In the genomic region with DNA sequence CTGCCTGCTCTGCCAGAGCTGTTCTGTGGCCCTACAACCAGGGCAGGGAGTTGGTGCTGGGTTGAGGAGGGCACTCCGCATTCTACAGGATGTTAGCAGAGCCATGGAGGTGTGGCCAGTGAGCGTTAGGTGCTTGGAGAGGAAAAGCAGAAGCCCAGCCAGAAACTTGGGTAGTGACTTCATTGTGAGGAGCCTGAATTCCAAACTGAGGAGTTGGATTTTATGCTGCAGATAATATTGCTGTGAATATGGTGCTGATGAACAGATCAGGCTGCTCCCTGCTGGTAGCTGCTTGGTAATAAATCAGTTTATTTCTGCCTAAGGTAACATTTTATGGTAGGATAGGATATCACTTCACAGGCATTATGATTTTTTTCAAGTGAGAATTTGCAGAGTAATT, we compare ENCODE assay signal across 13 cellular contexts. TPM values are rescaled to one million over a fixed set of nuclear protein-coding genes. Genes with fewer than 3 reads are reported as not detected.
A peak's percentile ranks its signal among the peaks of the same experiment; 100 is the strongest.
DNase-seq lines count a peak whose midpoint lies in the region; ATAC-seq, FAIRE-seq and TF ChIP-seq lines count a peak whose summit lies in the region.
"Had no signal": no experiment of that assay in that cellular context is flagged by ENCODE, and none has a peak within 500 bp of the region (broad histone marks: within the 10 kb centered on the region; RNA-seq: fewer than 3 reads in every experiment).

No MANE protein-coding gene starts in this region.

- peak; percentile 27 for FAIRE-seq in urothelium cell line (lab: Jason Lieb, UNC)

- no peak overlapping the region for H3K9ac ChIP-seq in OCI-LY3 (ENCODE audit: low read length)
- H3K9ac ChIP-seq in fibroblast of lung (ENCODE audit: insufficient read depth, low read length), result no peak overlapping the region

- H3K27me3 ChIP-seq in OCI-LY3 (ENCODE audit: low read depth, low read length), result no peaks in the 10 kb centered on the region
- H3K27me3 ChIP-seq in fibroblast of lung (ENCODE audit: control insufficient read depth, insufficient read depth, low read length), result no peaks in the 10 kb centered on the region
- H3K27me3 ChIP-seq: dorsolateral prefrontal cortex had no signal

- H2AFZ ChIP-seq in OCI-LY3 (ENCODE audit: low read depth, low read length), result no peak overlapping the region
- no peak overlapping the region for H2AFZ ChIP-seq in fibroblast of lung (ENCODE audit: low read length)

- H3K4me2 ChIP-seq in OCI-LY3 (ENCODE audit: low read length) (no peak overlapping the region), fibroblast of lung (ENCODE audit: extremely low read depth, insufficient read depth, low read length) (no peak overlapping the region)

- intact Hi-C loops in left cardiac atrium (cut with DNase I), result no loop called here
- intact Hi-C loops in Right ventricle myocardium superior (cut with DNase I), result no loop called here

- H4K20me1 ChIP-seq in OCI-LY3 (ENCODE audit: insufficient read depth, low read length) (no peaks in the 10 kb centered on the region), fibroblast of lung (ENCODE audit: control insufficient read depth, extremely low read depth, insufficient read depth, low read length) (no peaks in the 10 kb centered on the region)

- H3K79me2 ChIP-seq in OCI-LY3 (ENCODE audit: low read length), result no peaks in the 10 kb centered on the region
- H3K79me2 ChIP-seq in fibroblast of lung (ENCODE audit: control insufficient read depth, insufficient read depth, low read length), result no peaks in the 10 kb centered on the region

- TF ChIP-seq CTCF in OCI-LY3 (IDR thresholded peaks at IDR 0.05; ENCODE audit: low read depth, low read length), result peak; percentile 26; the same call in 1 of the 2 replicates
- TF ChIP-seq CTCF in fibroblast of lung (conservative IDR thresholded peaks at IDR 0.05 in 1 of 2, IDR thresholded peaks at IDR 0.05 in 1 of 2; ENCODE audit: low read depth in 1 of 2, low read length in 2 of 2), result peak in 1 of 2 donors; percentile 13

- H3K36me3 ChIP-seq in OCI-LY3 (replicated peaks; ENCODE audit: low read depth, low read length), result no peaks in the 10 kb centered on the region
- no peaks in the 10 kb centered on the region for H3K36me3 ChIP-seq in fibroblast of lung (ENCODE audit: control insufficient read depth, insufficient read depth, low read length)

- DNase-seq in left cardiac atrium (no peak), Right ventricle myocardium superior (no peak), fibroblast of lung (ENCODE audit: low read depth in 2 of 2) (peak; percentile 25 to 68), urothelium cell line (ENCODE audit: low spot score) (peak; percentile 29), NCI-H2196 (lab: John Stamatoyannopoulos, UW; ENCODE audit: unreplicated experiment) (no peak)
- DNase-seq in activated CD4-positive, alpha-beta T cell treated with anti-CD3 and anti-CD28 coated beads, Interleukin-2, amount 50 U/mL, for 1 hour, result no peak
- DNase-seq: activated T-cell treated with anti-CD3 and anti-CD28 coated beads, Interleukin-2, amount 50 U/mL, for 1 hour; CD4-positive, CD25-positive, alpha-beta regulatory T cell; KG1; T-helper 9 cell had no signal

- H3K4me3 ChIP-seq in OCI-LY3 (ENCODE audit: low read length) (no peak overlapping the region), fibroblast of lung (replicated peaks in 1 of 4; ENCODE audit: control extremely low read depth in 1 of 4, insufficient read depth in 1 of 4, low read depth in 3 of 4, low read length in 4 of 4) (no peak overlapping the region)
- H3K4me3 ChIP-seq: dorsolateral prefrontal cortex had no signal

- H3K9me3 ChIP-seq in OCI-LY3 (ENCODE audit: insufficient read depth, low read length) (no peaks in the 10 kb centered on the region), fibroblast of lung (ENCODE audit: control insufficient read depth, insufficient read depth, low read depth, low read length) (no peaks in the 10 kb centered on the region)

- H3K4me1 ChIP-seq in OCI-LY3 (ENCODE audit: low read length) (no peaks in the 10 kb centered on the region), fibroblast of lung (ENCODE audit: control insufficient read depth, extremely low read depth, insufficient read depth, low read length) (no peaks in the 10 kb centered on the region)

- H3K27ac ChIP-seq in OCI-LY3 (ENCODE audit: low read length) (no peak overlapping the region), fibroblast of lung (ENCODE audit: insufficient read depth, low read length) (no peak overlapping the region)

- peak; percentile 38 to 87 for ATAC-seq in left cardiac atrium
- ATAC-seq in Right ventricle myocardium superior (ENCODE audit: poor library complexity), result no peak
- no peak for ATAC-seq in HG02938 (IDR thresholded peaks at IDR 0.05; ENCODE audit: unreplicated experiment)

RNA-seq across cellular contexts. Expression of a gene that starts 7.1 kb away (rescaled TPM):
- total RNA-seq in left cardiac atrium, result not detected
- total RNA-seq in Right ventricle myocardium superior, result not detected
- not detected in 2 replicates for total RNA-seq in fibroblast of lung
- polyA plus RNA-seq in fibroblast of lung, result not detected in 2 replicates
- not detected in 2 replicates for polyA plus RNA-seq in fibroblast of lung (2012)
- not detected in 2 replicates for polyA minus RNA-seq in fibroblast of lung (ENCODE audit: low replicate concordance)
- polyA plus RNA-seq: CD4-positive, CD25-positive, alpha-beta regulatory T cell had no signal

Comparison
In these comparisons a context has a peak if more than half of its experiments do, and no peak if none do; other contexts are left out.
1. ATAC-seq: peak in left cardiac atrium (2 of 2); none in Right ventricle myocardium superior (single experiment) and HG02938 (single experiment).
2. DNase-seq: peak in fibroblast of lung (2 of 2) and urothelium cell line (single experiment); none in left cardiac atrium (single experiment), Right ventricle myocardium superior (single experiment), NCI-H2196 (single experiment) and activated CD4-positive, alpha-beta T cell treated with anti-CD3 and anti-CD28 coated beads, Interleukin-2, amount 50 U/mL, for 1 hour (single experiment).